1 cellular context compared by ENCODE assay signal in genomic region chr14:70907996-70908917, GRCh38.
A peak's percentile ranks its signal among the peaks of the same experiment; 100 is the strongest.
TF ChIP-seq lines count a peak whose summit lies in the region.

No MANE protein-coding gene starts in this region.

TF ChIP-seq in HEK293, 187 proteins besides CTCF, POLR2A, EP300 and RAD21 (continued from another document):
- TF ChIP-seq HOXA7 (CRISPR knock-in tag; IDR thresholded peaks at IDR 0.05; ENCODE audit: borderline replicate concordance) (no peak), ZNF18 (tag by site-specific recombination; IDR thresholded peaks at IDR 0.05) (no peak), ZNF830 (tag by site-specific recombination; IDR thresholded peaks at IDR 0.05; ENCODE audit: low read depth) (no peak), PBX3 (CRISPR knock-in tag; IDR thresholded peaks at IDR 0.05) (peak; percentile 62; the same call in 1 of the 2 replicates), ZNF16 (tag by site-specific recombination; IDR thresholded peaks at IDR 0.05; ENCODE audit: low read depth) (no peak), ZNF585B (tag by site-specific recombination; IDR thresholded peaks at IDR 0.05) (no peak), ZNF596 (tag by site-specific recombination; IDR thresholded peaks at IDR 0.05) (no peak), ZEB2 (tag by site-specific recombination; IDR thresholded peaks at IDR 0.05) (0 out of 2 replicates have a peak, but pooled peaks have one; percentile 33), ZNF148 (tag by site-specific recombination; IDR thresholded peaks at IDR 0.05; ENCODE audit: borderline replicate concordance) (no peak), ZNF530 (tag by site-specific recombination; IDR thresholded peaks at IDR 0.05; ENCODE audit: low read depth) (no peak)
